ENCODE assay signal across 17 cellular contexts in the genomic region with DNA sequence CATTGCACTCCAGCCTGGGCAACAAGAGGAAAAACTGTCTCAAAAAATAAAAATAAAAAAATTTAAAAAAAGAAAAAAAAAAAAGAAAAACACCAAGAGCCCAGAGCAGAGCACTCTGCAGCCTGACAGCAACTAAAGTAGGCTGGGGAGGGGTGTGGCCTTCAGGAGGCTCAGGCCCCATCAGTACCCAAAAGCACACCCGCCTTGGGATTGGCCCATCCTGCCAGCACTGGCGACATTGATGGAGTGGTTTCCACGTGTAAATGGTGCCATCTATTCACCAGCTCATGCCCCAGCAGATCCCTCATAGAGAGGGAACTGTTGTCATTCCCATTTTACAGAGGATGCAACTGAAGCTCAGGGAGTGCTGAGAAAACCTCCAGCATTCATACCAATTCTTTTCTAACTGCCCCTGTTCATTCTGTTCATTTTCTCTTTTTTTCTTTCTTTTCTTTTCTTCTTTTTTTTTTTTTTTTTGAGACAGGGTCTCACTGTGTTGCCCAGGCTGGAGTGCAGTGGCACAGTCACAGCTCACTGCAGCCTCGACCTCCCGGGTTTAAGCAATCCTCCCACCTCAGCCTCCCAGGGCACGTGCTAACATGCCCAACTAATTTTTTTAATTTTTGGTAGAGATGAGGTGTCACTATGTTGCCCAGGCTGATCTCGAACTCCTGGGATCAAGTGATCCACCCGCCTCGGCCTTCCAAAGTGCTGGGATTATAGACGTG.
"Had no signal": no experiment of that assay in that cellular context is flagged by ENCODE, and none has a peak within 500 bp of the region (broad histone marks: within the 10 kb centered on the region; RNA-seq: fewer than 3 reads in every experiment).

No MANE protein-coding gene starts in this region.

- H3K9me3 Mint-ChIP-seq: activated naive CD8-positive, alpha-beta T cell treated with anti-CD3 and anti-CD28 coated beads, Interleukin-2, amount 10 ng/mL, durations not matched to agents 7 days and 5 days; activated T-helper 1 cell treated with anti-CD3 and anti-CD28 coated beads, Interleukin-12 subunit alpha, Interleukin-12 subunit beta, Interleukin-2, Interleukin-4 antibody, amounts not matched to agents 30 ng/mL and 10 ng/mL and 1 ng/mL, durations not matched to agents 14 hours and 24 hours and 36 hours; endodermal cell; naive thymus-derived CD8-positive, alpha-beta T cell; stimulated activated naive B cell treated with anti-CD40 and anti-IgM and Interleukin-4, amounts not matched to agents 10 μg/mL and 1 μg/mL and 100 μg/mL, for 72 hours had no signal

- ATAC-seq: naive thymus-derived CD8-positive, alpha-beta T cell; stimulated activated naive B cell treated with anti-CD40 and anti-IgM and Interleukin-4, amounts not matched to agents 10 μg/mL and 1 μg/mL and 100 μg/mL, for 72 hours had no signal

- H3K4me1 ChIP-seq: breast epithelium had no signal

- H3K36me3 ChIP-seq: breast epithelium, gastrocnemius medialis, tibial artery, vagina had no signal

- H3K27ac Mint-ChIP-seq: activated naive CD8-positive, alpha-beta T cell treated with anti-CD3 and anti-CD28 coated beads, Interleukin-2, amount 10 ng/mL, durations not matched to agents 7 days and 5 days; activated T-helper 1 cell treated with anti-CD3 and anti-CD28 coated beads, Interleukin-12 subunit alpha, Interleukin-12 subunit beta, Interleukin-2, Interleukin-4 antibody, amounts not matched to agents 30 ng/mL and 10 ng/mL and 1 ng/mL, durations not matched to agents 14 hours and 24 hours and 36 hours; endodermal cell; naive thymus-derived CD8-positive, alpha-beta T cell; progenitor cell of endocrine pancreas; stimulated activated naive B cell treated with anti-CD40 and anti-IgM and Interleukin-4, amounts not matched to agents 10 μg/mL and 1 μg/mL and 100 μg/mL, for 72 hours had no signal

- H3K4me3 Mint-ChIP-seq: activated naive CD8-positive, alpha-beta T cell treated with anti-CD3 and anti-CD28 coated beads, Interleukin-2, amount 10 ng/mL, durations not matched to agents 7 days and 5 days; activated T-helper 1 cell treated with anti-CD3 and anti-CD28 coated beads, Interleukin-12 subunit alpha, Interleukin-12 subunit beta, Interleukin-2, Interleukin-4 antibody, amounts not matched to agents 30 ng/mL and 10 ng/mL and 1 ng/mL, durations not matched to agents 14 hours and 24 hours and 36 hours; endodermal cell; naive thymus-derived CD8-positive, alpha-beta T cell; stimulated activated naive B cell treated with anti-CD40 and anti-IgM and Interleukin-4, amounts not matched to agents 10 μg/mL and 1 μg/mL and 100 μg/mL, for 72 hours had no signal

- H3K27me3 Mint-ChIP-seq: activated naive CD8-positive, alpha-beta T cell treated with anti-CD3 and anti-CD28 coated beads, Interleukin-2, amount 10 ng/mL, durations not matched to agents 7 days and 5 days; naive thymus-derived CD8-positive, alpha-beta T cell; progenitor cell of endocrine pancreas; stimulated activated naive B cell treated with anti-CD40 and anti-IgM and Interleukin-4, amounts not matched to agents 10 μg/mL and 1 μg/mL and 100 μg/mL, for 72 hours had no signal

- H3K27ac ChIP-seq: vagina had no signal

- H3K36me3 Mint-ChIP-seq: activated naive CD8-positive, alpha-beta T cell treated with anti-CD3 and anti-CD28 coated beads, Interleukin-2, amount 10 ng/mL, durations not matched to agents 7 days and 5 days; naive thymus-derived CD8-positive, alpha-beta T cell; stimulated activated naive B cell treated with anti-CD40 and anti-IgM and Interleukin-4, amounts not matched to agents 10 μg/mL and 1 μg/mL and 100 μg/mL, for 72 hours had no signal

- H3K4me3 ChIP-seq: breast epithelium, gastrocnemius medialis, lung, skin epidermis, tibial artery, vagina had no signal

- DNase-seq: activated CD4-positive, CD25-positive, alpha-beta regulatory T cell treated with anti-CD3 and anti-CD28 coated beads, Interleukin-2, amount 50 U/mL, for 72 hours; activated naive CD8-positive, alpha-beta T cell treated with anti-CD3 and anti-CD28 coated beads, Interleukin-2, amount 10 ng/mL, durations not matched to agents 7 days and 5 days; endodermal cell; gastrocnemius medialis; naive thymus-derived CD8-positive, alpha-beta T cell; right cardiac atrium; stimulated activated CD4-positive, alpha-beta T cell treated with anti-CD3 and anti-CD28 coated beads, Interleukin-15, amount 100 ng/mL, for 24 hours; stimulated activated CD4-positive, alpha-beta T cell treated with anti-CD3 and anti-CD28 coated beads, Interleukin-4, amount 100 ng/mL, for 1 hour; stimulated activated naive B cell treated with anti-CD40 and anti-IgM and Interleukin-4, amounts not matched to agents 10 μg/mL and 1 μg/mL and 100 μg/mL, for 72 hours; T1000; tibial artery had no signal

- H3K27me3 ChIP-seq: breast epithelium, gastrocnemius medialis, tibial artery, vagina had no signal
